In the genomic region with DNA sequence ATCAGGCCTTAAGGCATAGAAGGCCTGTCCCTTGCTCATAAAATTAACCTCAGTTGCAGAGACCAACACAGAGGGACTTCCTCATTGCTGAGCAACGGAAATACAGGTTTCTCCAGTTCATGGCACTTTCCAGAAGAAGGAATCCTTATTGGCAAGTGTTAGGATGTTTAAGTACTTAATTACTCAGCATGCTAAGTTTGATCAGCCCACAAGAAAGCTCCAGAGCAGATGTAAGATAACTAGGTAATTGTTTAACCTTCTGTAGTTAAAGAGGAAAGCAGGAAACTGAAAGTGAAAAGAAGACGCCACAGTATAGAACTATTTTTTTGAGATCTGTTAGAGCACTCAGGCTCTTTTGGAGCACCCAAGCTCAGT, we compare ENCODE assay signal across 8 cellular contexts. TPM values are rescaled to one million over a fixed set of nuclear protein-coding genes. Genes with fewer than 3 reads are reported as not detected.
DNase-seq lines count a peak whose midpoint lies in the region; ATAC-seq, FAIRE-seq and TF ChIP-seq lines count a peak whose summit lies in the region.

No MANE protein-coding gene starts in this region.

- H3K9me3 ChIP-seq in KOPT-K1 (ENCODE audit: insufficient read depth, low read length, poor library complexity, severe bottlenecking) (no peaks in the 10 kb centered on the region), kidney (ENCODE audit: control insufficient read depth in 1 of 2, low read length in 2 of 2) (no peaks in the 10 kb centered on the region)

- peak overlapping the region in 1 of 2 donors; percentile 40 for H3K9ac ChIP-seq in kidney (ENCODE audit: low read length in 2 of 2)

- H3K4me1 ChIP-seq in kidney (ENCODE audit: control insufficient read depth in 1 of 2, insufficient read depth in 1 of 2, low read depth in 1 of 2, low read length in 2 of 2), result peaks cover 8 to 22% of the 10 kb centered on the region in 2 donors

- ATAC-seq in GM18505 (IDR thresholded peaks at IDR 0.05; ENCODE audit: unreplicated experiment) (peak; percentile 67), GM21619 (IDR thresholded peaks at IDR 0.05; ENCODE audit: unreplicated experiment) (peak; percentile 77)

- DNase-seq in kidney (no peak), NCI-H1105 treated with DMSO at 0.1 percent for 48 hours (lab: John Stamatoyannopoulos, UW) (no peak), foreskin melanocyte (no peak), NCI-H69 (lab: John Stamatoyannopoulos, UW) (no peak), AML-193 (lab: John Stamatoyannopoulos, UW) (no peak)

- FAIRE-seq in kidney (lab: Jason Lieb, UNC), result no peak

- no peak for TF ChIP-seq POLR2A in GM18505 (IDR thresholded peaks at IDR 0.05; ENCODE audit: borderline replicate concordance, extremely low read depth, insufficient read depth, insufficient read length)

- TF ChIP-seq CTCF in kidney (IDR thresholded peaks at IDR 0.05; ENCODE audit: borderline replicate concordance, extremely low read depth, insufficient read depth), result no peak

- intact Hi-C loops in kidney (cut with DNase I), result no loop called here

- no peak overlapping the region for H3K4me3 ChIP-seq in kidney (ENCODE audit: low read length in 2 of 2)

- H3K36me3 ChIP-seq in KOPT-K1 (ENCODE audit: insufficient read depth, low read length), result peaks cover 68% of the 10 kb centered on the region
- peaks cover 2 to 7% of the 10 kb centered on the region in 2 donors for H3K36me3 ChIP-seq in kidney (ENCODE audit: control insufficient read depth in 1 of 2, insufficient read depth in 2 of 2, low read length in 2 of 2)

- H3K27ac ChIP-seq in KOPT-K1 (ENCODE audit: low read depth, low read length, poor library complexity, severe bottlenecking), result peak overlapping the region; percentile 49
- peak overlapping the region; percentile 8 to 32 for H3K27ac ChIP-seq in kidney (ENCODE audit: low read depth in 2 of 2, low read length in 2 of 2)

RNA-seq across cellular contexts. Expression of a gene that starts 33.5 kb away (rescaled TPM):
- total RNA-seq in kidney, result 73.6 TPM
- 147 TPM for polyA plus RNA-seq in kidney (ENCODE audit: insufficient read depth, low read depth, low replicate concordance)

RNA-seq across cellular contexts. Expression of a gene that starts 58.1 kb away (rescaled TPM):
- total RNA-seq in kidney, result 0.25 TPM
- polyA plus RNA-seq in kidney (ENCODE audit: insufficient read depth, low read depth, low replicate concordance), result 0.19 TPM
